ENCODE assay signal across 17 cellular contexts in the genomic region with DNA sequence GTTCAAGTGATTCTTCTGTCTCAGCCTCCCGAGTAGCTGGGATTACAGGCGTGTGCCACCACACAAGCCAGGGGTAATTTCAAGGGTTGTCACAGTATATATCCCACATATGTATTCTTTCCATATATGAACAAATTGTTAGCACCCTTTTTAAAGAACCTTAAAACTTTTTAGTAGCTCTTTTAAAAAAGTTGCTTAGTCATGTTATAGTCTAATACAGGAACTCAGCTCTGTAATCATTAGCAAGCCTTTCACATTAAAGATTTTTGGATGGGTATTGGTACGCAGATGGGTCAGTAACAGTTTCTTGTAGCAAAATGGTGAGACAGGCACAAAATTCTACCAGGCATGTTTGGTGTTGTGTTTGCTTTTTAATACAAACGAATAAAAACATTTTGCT. TPM values are rescaled to one million over a fixed set of nuclear protein-coding genes. Genes with fewer than 3 reads are reported as not detected.
DNase-seq lines count a peak whose midpoint lies in the region; ATAC-seq and TF ChIP-seq lines count a peak whose summit lies in the region.
"Had no signal": no experiment of that assay in that cellular context is flagged by ENCODE, and none has a peak within 500 bp of the region (broad histone marks: within the 10 kb centered on the region; RNA-seq: fewer than 3 reads in every experiment).

No MANE protein-coding gene starts in this region.

- DNase-seq in activated T-cell treated with anti-CD3 and anti-CD28 coated beads, Interleukin-2, amount 50 U/mL, for 24 hours: no peak
- no peak for DNase-seq in activated T-cell treated with anti-CD3 and anti-CD28 coated beads, Interleukin-2, amount 50 U/mL, for 4 hours
- no peak for DNase-seq in CD8-positive, alpha-beta memory T cell
- no peak for DNase-seq in WTC11 (ENCODE audit: low spot score)
- no peak for DNase-seq in KG1 (lab: John Stamatoyannopoulos, UW)
- no peak for DNase-seq in foreskin fibroblast
- no peak for DNase-seq in CD4-positive, alpha-beta T cell
- DNase-seq: activated CD4-positive, alpha-beta T cell treated with anti-CD3 and anti-CD28 coated beads, Interleukin-2, amount 50 U/mL, for 1 hour; Calu3; immature natural killer cell; NCI-H1694 treated with DMSO at 0.1 percent for 48 hours; NCI-H446; SHP77 treated with DMSO at 0.1 percent for 48 hours had no signal

- H3K4me1 Mint-ChIP-seq in activated T-cell treated with anti-CD3 and anti-CD28 coated beads, Interleukin-2, amount 50 U/mL, for 24 hours (ENCODE audit: low read depth): peaks cover 80% of the 10 kb centered on the region
- peaks cover 69% of the 10 kb centered on the region for H3K4me1 Mint-ChIP-seq in activated T-cell treated with anti-CD3 and anti-CD28 coated beads, Interleukin-2, amount 50 U/mL, for 4 hours (ENCODE audit: low read depth)
- peaks cover 69 to 91% (median 86%) of the 10 kb centered on the region in 3 donors for H3K4me1 Mint-ChIP-seq in CD8-positive, alpha-beta memory T cell
- H3K4me1 Mint-ChIP-seq in WTC11 (peaks cover 65% of the 10 kb centered on the region), nephron (peaks cover 26% of the 10 kb centered on the region)
- peaks cover 81% of the 10 kb centered on the region for H3K4me1 Mint-ChIP-seq in CD4-positive, alpha-beta T cell (ENCODE audit: low read depth)

- H3K27me3 Mint-ChIP-seq in activated T-cell treated with anti-CD3 and anti-CD28 coated beads, Interleukin-2, amount 50 U/mL, for 24 hours: no peaks in the 10 kb centered on the region
- H3K27me3 Mint-ChIP-seq in activated T-cell treated with anti-CD3 and anti-CD28 coated beads, Interleukin-2, amount 50 U/mL, for 4 hours (ENCODE audit: low read depth): no peaks in the 10 kb centered on the region
- no peaks in the 10 kb centered on the region for H3K27me3 Mint-ChIP-seq in CD8-positive, alpha-beta memory T cell
- no peaks in the 10 kb centered on the region for H3K27me3 Mint-ChIP-seq in WTC11 (ENCODE audit: low read depth)
- H3K27me3 Mint-ChIP-seq in nephron (ENCODE audit: low read depth): no peaks in the 10 kb centered on the region
- no peaks in the 10 kb centered on the region for H3K27me3 Mint-ChIP-seq in CD4-positive, alpha-beta T cell
- H3K27me3 Mint-ChIP-seq: natural killer cell treated with Interleukin-12 subunit alpha and Interleukin-12 subunit beta and Interleukin-15 and Interleukin-18, amount 100 ng/mL, for 72 hours had no signal

- no peaks in the 10 kb centered on the region for H3K27me3 ChIP-seq in CD8-positive, alpha-beta memory T cell (ENCODE audit: insufficient read depth, low read length, poor library complexity, severe bottlenecking)
- H3K27me3 ChIP-seq in CD4-positive, alpha-beta T cell (ENCODE audit: control insufficient read depth, insufficient read depth, low read length): no peaks in the 10 kb centered on the region
- H3K27me3 ChIP-seq: esophagus muscularis mucosa, vagina had no signal

- POLR2A ChIA-PET in CD8-positive, alpha-beta memory T cell (lab: Charles Lee): interaction anchor here (0.6 kb wide), 1 partner anchor 325 kb away, joined by 4 read pairs; no protein-coding TSS in a partner anchor
- POLR2A ChIA-PET in WTC11 (lab: Charles Lee): interaction anchor here (0.7 to 3.3 kb wide), 4 partner anchors 9 to 70 kb away, joined by 3 to 11 read pairs (median 6); partner anchors contain the start of genes AMD1 and CDK19
- POLR2A ChIA-PET in CD4-positive, alpha-beta T cell (lab: Charles Lee): interaction anchor here (1.7 to 7.5 kb wide), 2 partner anchors 11 to 70 kb away, joined by 8 to 69 read pairs; partner anchors contain the start of genes AMD1 and CDK19

- no peaks in the 10 kb centered on the region for H3K9me3 Mint-ChIP-seq in activated T-cell treated with anti-CD3 and anti-CD28 coated beads, Interleukin-2, amount 50 U/mL, for 24 hours
- no peaks in the 10 kb centered on the region for H3K9me3 Mint-ChIP-seq in activated T-cell treated with anti-CD3 and anti-CD28 coated beads, Interleukin-2, amount 50 U/mL, for 4 hours
- H3K9me3 Mint-ChIP-seq in CD8-positive, alpha-beta memory T cell: no peaks in the 10 kb centered on the region
- H3K9me3 Mint-ChIP-seq in WTC11: no peaks in the 10 kb centered on the region
- H3K9me3 Mint-ChIP-seq in nephron: no peaks in the 10 kb centered on the region
- no peaks in the 10 kb centered on the region for H3K9me3 Mint-ChIP-seq in CD4-positive, alpha-beta T cell
- H3K9me3 Mint-ChIP-seq: immature natural killer cell; natural killer cell treated with Interleukin-12 subunit alpha and Interleukin-12 subunit beta and Interleukin-15 and Interleukin-18, amount 100 ng/mL, for 72 hours had no signal

- intact Hi-C loops in CD4-positive, alpha-beta T cell (cut with DNase I, micrococcal nuclease): no loop called here

- H3K27ac ChIP-seq in CD8-positive, alpha-beta memory T cell (ENCODE audit: low read depth, low read length): no peak overlapping the region
- no peak overlapping the region for H3K27ac ChIP-seq in CD4-positive, alpha-beta T cell (ENCODE audit: low read depth, low read length)
- H3K27ac ChIP-seq: esophagus muscularis mucosa, vagina had no signal

- peaks cover 79% of the 10 kb centered on the region for H3K36me3 Mint-ChIP-seq in activated T-cell treated with anti-CD3 and anti-CD28 coated beads, Interleukin-2, amount 50 U/mL, for 24 hours (ENCODE audit: low read depth)
- H3K36me3 Mint-ChIP-seq in activated T-cell treated with anti-CD3 and anti-CD28 coated beads, Interleukin-2, amount 50 U/mL, for 4 hours (ENCODE audit: insufficient read depth): peaks cover 12% of the 10 kb centered on the region
- peaks cover 0 to 33% (median 3%) of the 10 kb centered on the region in 3 donors for H3K36me3 Mint-ChIP-seq in CD8-positive, alpha-beta memory T cell
- H3K36me3 Mint-ChIP-seq in WTC11: peaks cover 17% of the 10 kb centered on the region
- H3K36me3 Mint-ChIP-seq in nephron (ENCODE audit: low read depth): peaks cover 26% of the 10 kb centered on the region
- H3K36me3 Mint-ChIP-seq in CD4-positive, alpha-beta T cell (ENCODE audit: low read depth): peaks cover 49% of the 10 kb centered on the region
- H3K36me3 Mint-ChIP-seq: natural killer cell treated with Interleukin-12 subunit alpha and Interleukin-12 subunit beta and Interleukin-15 and Interleukin-18, amount 100 ng/mL, for 72 hours had no signal

- no peak overlapping the region for H3K4me3 ChIP-seq in CD8-positive, alpha-beta memory T cell (ENCODE audit: low read length)
- H3K4me3 ChIP-seq in foreskin fibroblast (ENCODE audit: low read depth in 1 of 2, low read length in 2 of 2): no peak overlapping the region
- H3K4me3 ChIP-seq: esophagus muscularis mucosa, vagina had no signal

- CTCF ChIA-PET in CD8-positive, alpha-beta memory T cell (lab: Charles Lee): interaction anchor here (1.3 kb wide), 1 partner anchor 12 kb away, joined by 6 read pairs; the partner anchor contains the start of gene AMD1
- CTCF ChIA-PET in WTC11 (lab: Charles Lee): interaction anchor here (0.7 to 1.2 kb wide), 2 partner anchors 13 to 203 kb away, joined by 3 read pairs; no protein-coding TSS in a partner anchor
- CTCF ChIA-PET in CD4-positive, alpha-beta T cell (lab: Charles Lee): no interaction called here

- peaks cover 63% of the 10 kb centered on the region for H3K4me1 ChIP-seq in CD8-positive, alpha-beta memory T cell (ENCODE audit: insufficient read depth, low read length)

- H3K9me3 ChIP-seq in CD8-positive, alpha-beta memory T cell (ENCODE audit: low read length): no peaks in the 10 kb centered on the region
- no peaks in the 10 kb centered on the region for H3K9me3 ChIP-seq in CD4-positive, alpha-beta T cell (ENCODE audit: control insufficient read depth, low read length)
- H3K9me3 ChIP-seq: esophagus muscularis mucosa, vagina had no signal

- peak overlapping the region; percentile 81 for H3K27ac Mint-ChIP-seq in activated T-cell treated with anti-CD3 and anti-CD28 coated beads, Interleukin-2, amount 50 U/mL, for 24 hours
- H3K27ac Mint-ChIP-seq in CD8-positive, alpha-beta memory T cell: peak overlapping the region in 2 of 8 donors; percentile 26 to 54
- H3K27ac Mint-ChIP-seq in WTC11 (peak overlapping the region; percentile 83), nephron (peak overlapping the region in 2 of 3 experiments; percentile 15 to 23)
- H3K27ac Mint-ChIP-seq in CD4-positive, alpha-beta T cell: no peak overlapping the region
- H3K27ac Mint-ChIP-seq: immature natural killer cell had no signal

- no peak for ATAC-seq in activated T-cell treated with anti-CD3 and anti-CD28 coated beads, Interleukin-2, amount 50 U/mL, for 4 hours
- no peak for ATAC-seq in WTC11
- no peak for ATAC-seq in CD4-positive, alpha-beta T cell (ENCODE audit: poor library complexity)
- ATAC-seq: natural killer cell treated with Interleukin-12 subunit alpha and Interleukin-12 subunit beta and Interleukin-15 and Interleukin-18, amount 100 ng/mL, for 72 hours had no signal

- TF ChIP-seq CTCF in WTC11 (IDR thresholded peaks at IDR 0.05) (no peak), nephron (IDR thresholded peaks at IDR 0.05; ENCODE audit: unreplicated experiment in 3 of 3) (no peak), foreskin fibroblast (IDR thresholded peaks at IDR 0.05; ENCODE audit: low read depth, low read length) (no peak)
- TF ChIP-seq CTCF in CD4-positive, alpha-beta T cell (IDR thresholded peaks at IDR 0.05): no peak

- H3K36me3 ChIP-seq in CD8-positive, alpha-beta memory T cell (ENCODE audit: insufficient read depth, low read length): peaks cover 4% of the 10 kb centered on the region

- no peak overlapping the region for H3K4me3 Mint-ChIP-seq in activated T-cell treated with anti-CD3 and anti-CD28 coated beads, Interleukin-2, amount 50 U/mL, for 24 hours
- no peak overlapping the region for H3K4me3 Mint-ChIP-seq in activated T-cell treated with anti-CD3 and anti-CD28 coated beads, Interleukin-2, amount 50 U/mL, for 4 hours
- peak overlapping the region in 4 of 7 donors; percentile 19 to 41 (median 32) for H3K4me3 Mint-ChIP-seq in CD8-positive, alpha-beta memory T cell
- H3K4me3 Mint-ChIP-seq in WTC11 (no peak overlapping the region), nephron (no peak overlapping the region)
- no peak overlapping the region for H3K4me3 Mint-ChIP-seq in CD4-positive, alpha-beta T cell
- H3K4me3 Mint-ChIP-seq: immature natural killer cell; natural killer cell treated with Interleukin-12 subunit alpha and Interleukin-12 subunit beta and Interleukin-15 and Interleukin-18, amount 100 ng/mL, for 72 hours had no signal

TF ChIP-seq in WTC11, 78 proteins besides CTCF, POLR2A, EP300 and RAD21 (continues in another document):
- no peak for TF ChIP-seq NR3C1 (CRISPR knock-in tag; conservative IDR thresholded peaks at IDR 0.05; ENCODE audit: low read depth)

RNA-seq across cellular contexts. Expression of gene AMD1, which starts 10.9 kb away (rescaled TPM):
- total RNA-seq in activated T-cell treated with anti-CD3 and anti-CD28 coated beads, Interleukin-2, amount 50 U/mL, for 4 hours: 100 to 1,000 TPM; 131 to 142 (median 141) TPM
- 10 to 100 TPM; 95.8 to 96.3 TPM for total RNA-seq in CD8-positive, alpha-beta memory T cell
- 52.0 TPM for polyA plus RNA-seq in CD8-positive, alpha-beta memory T cell
- 90.2 to 122 TPM (median 90.7 TPM) in 3 replicates for total RNA-seq in WTC11 (2021)
- 100 to 1,000 TPM; 165 to 174 TPM for total RNA-seq in CD4-positive, alpha-beta T cell

Comparison
In these comparisons a context has a peak if more than half of its experiments do, and no peak if none do; other contexts are left out.
1. H3K4me3 Mint-ChIP-seq: peak in CD8-positive, alpha-beta memory T cell (4 of 7); none in activated T-cell treated with anti-CD3 and anti-CD28 coated beads, Interleukin-2, amount 50 U/mL, for 24 hours (single experiment), activated T-cell treated with anti-CD3 and anti-CD28 coated beads, Interleukin-2, amount 50 U/mL, for 4 hours (single experiment), WTC11 (single experiment), nephron (0 of 3) and CD4-positive, alpha-beta T cell (single experiment).